Comparison of ENCODE assay signal across 31 cellular contexts in the genomic region with DNA sequence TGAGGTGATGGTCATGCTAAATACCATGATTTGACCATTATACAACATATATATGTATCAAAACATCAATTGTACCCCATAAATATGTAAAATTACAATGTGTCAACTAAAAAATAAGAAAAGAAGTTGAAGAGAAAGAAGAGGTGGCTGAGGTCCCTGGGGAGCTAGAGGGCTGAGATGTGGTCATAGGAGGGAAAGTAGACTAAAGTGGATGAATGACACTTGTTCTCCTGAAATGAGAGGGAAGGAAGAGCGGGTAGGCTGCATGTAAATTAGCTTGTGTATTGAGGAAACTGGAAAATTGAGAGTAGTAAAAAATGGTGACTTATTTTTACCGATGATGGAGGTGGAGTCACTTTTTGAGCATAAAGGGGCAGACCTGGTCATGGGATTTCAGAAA.
"Had no signal": no experiment of that assay in that cellular context is flagged by ENCODE, and none has a peak within 500 bp of the region (broad histone marks: within the 10 kb centered on the region; RNA-seq: fewer than 3 reads in every experiment).

No MANE protein-coding gene starts in this region.

- H3K27me3 Mint-ChIP-seq: activated naive CD4-positive, alpha-beta T cell treated with anti-CD3 and anti-CD28 coated beads, Interleukin-2, amount 10 ng/mL, durations not matched to agents 7 days and 5 days; activated naive CD8-positive, alpha-beta T cell treated with anti-CD3 and anti-CD28 coated beads, Interleukin-2, amount 10 ng/mL, durations not matched to agents 7 days and 5 days; brain; naive thymus-derived CD8-positive, alpha-beta T cell had no signal

- FAIRE-seq: islet of Langerhans, small intestine had no signal

- H2AFZ ChIP-seq: parathyroid adenoma had no signal

- H3K4me1 ChIP-seq: ascending aorta, colonic mucosa, gastrocnemius medialis, left lung, lower lobe of right lung, parathyroid adenoma, psoas muscle, sigmoid colon, suprapubic skin, tibial artery had no signal

- ATAC-seq: gastrocnemius medialis; left lung; lower lobe of right lung; naive thymus-derived CD8-positive, alpha-beta T cell; psoas muscle had no signal

- H3K9ac ChIP-seq: parathyroid adenoma had no signal

- H3K27me3 ChIP-seq: ascending aorta, cardiac muscle cell, colonic mucosa, gastrocnemius medialis, left lung, sigmoid colon, suprapubic skin, tibial artery had no signal

- H3K9me3 ChIP-seq: ascending aorta, colonic mucosa, gastrocnemius medialis, left lung, lower lobe of right lung, psoas muscle, sigmoid colon, suprapubic skin, tibial artery had no signal

- H3K36me3 ChIP-seq: ascending aorta, cardiac muscle cell, colonic mucosa, gastrocnemius medialis, left lung, lower lobe of right lung, sigmoid colon, suprapubic skin, tibial artery had no signal

- H3K4me3 ChIP-seq: ascending aorta, cardiac muscle cell, colonic mucosa, gastrocnemius medialis, left lung, lower lobe of right lung, psoas muscle, sigmoid colon, suprapubic skin, tibial artery had no signal

- H3K27ac ChIP-seq: ascending aorta, cardiac muscle cell, colonic mucosa, gastrocnemius medialis, left lung, lower lobe of right lung, parathyroid adenoma, psoas muscle, sigmoid colon, suprapubic skin, tibial artery had no signal

- DNase-seq: activated CD4-positive, alpha-beta T cell treated with anti-CD3 and anti-CD28 coated beads for 4 hours; activated CD4-positive, alpha-beta T cell treated with anti-CD3 and anti-CD28 coated beads, Interleukin-2, amount 50 U/mL, for 48 hours; activated CD8-positive, alpha-beta memory T cell treated with anti-CD3 and anti-CD28 coated beads for 24 hours; activated effector memory CD4-positive, alpha-beta T cell treated with anti-CD3 and anti-CD28 coated beads, Interleukin-2, amount 50 U/mL, for 16 hours; activated naive CD4-positive, alpha-beta T cell treated with anti-CD3 and anti-CD28 coated beads, Interleukin-2, amount 10 ng/mL, durations not matched to agents 7 days and 5 days; activated naive CD8-positive, alpha-beta T cell treated with anti-CD3 and anti-CD28 coated beads, Interleukin-2, amount 10 ng/mL, durations not matched to agents 7 days and 5 days; cerebellar nuclear complex; colonic mucosa; effector memory CD4-positive, alpha-beta T cell; gastrocnemius medialis; glutamatergic neuron; left lung; lower lobe of right lung; mesenchymal stem cell; naive thymus-derived CD8-positive, alpha-beta T cell; nucleus accumbens; psoas muscle; sigmoid colon; small intestine; stimulated activated CD4-positive, alpha-beta T cell treated with anti-CD3 and anti-CD28 coated beads, Interleukin-4, amount 100 ng/mL, for 4 hours; stimulated activated CD8-positive, alpha-beta memory T cell treated with anti-CD3 and anti-CD28 coated beads, Interleukin-4, amount 100 ng/mL, for 48 hours; stimulated activated naive CD4-positive, alpha-beta T cell; tibial artery had no signal

- H3K4me1 Mint-ChIP-seq: activated naive CD4-positive, alpha-beta T cell treated with anti-CD3 and anti-CD28 coated beads, Interleukin-2, amount 10 ng/mL, durations not matched to agents 7 days and 5 days; naive thymus-derived CD8-positive, alpha-beta T cell had no signal

- H3K4me3 Mint-ChIP-seq: activated naive CD4-positive, alpha-beta T cell treated with anti-CD3 and anti-CD28 coated beads, Interleukin-2, amount 10 ng/mL, durations not matched to agents 7 days and 5 days; activated naive CD8-positive, alpha-beta T cell treated with anti-CD3 and anti-CD28 coated beads, Interleukin-2, amount 10 ng/mL, durations not matched to agents 7 days and 5 days; brain; naive thymus-derived CD8-positive, alpha-beta T cell; neural crest cell; T-helper 2 cell treated with Interferon-gamma antibody and Interleukin-4, amounts not matched to agents 5 μg/mL and 100 μg/mL, for 36 hours had no signal

- H3K27ac Mint-ChIP-seq: activated naive CD4-positive, alpha-beta T cell treated with anti-CD3 and anti-CD28 coated beads, Interleukin-2, amount 10 ng/mL, durations not matched to agents 7 days and 5 days; activated naive CD8-positive, alpha-beta T cell treated with anti-CD3 and anti-CD28 coated beads, Interleukin-2, amount 10 ng/mL, durations not matched to agents 7 days and 5 days; brain; naive thymus-derived CD8-positive, alpha-beta T cell; T-helper 2 cell treated with Interferon-gamma antibody and Interleukin-4, amounts not matched to agents 5 μg/mL and 100 μg/mL, for 36 hours had no signal

- H3K9me3 Mint-ChIP-seq: activated naive CD4-positive, alpha-beta T cell treated with anti-CD3 and anti-CD28 coated beads, Interleukin-2, amount 10 ng/mL, durations not matched to agents 7 days and 5 days; activated naive CD8-positive, alpha-beta T cell treated with anti-CD3 and anti-CD28 coated beads, Interleukin-2, amount 10 ng/mL, durations not matched to agents 7 days and 5 days; brain; naive thymus-derived CD8-positive, alpha-beta T cell; neural crest cell; T-helper 2 cell treated with Interferon-gamma antibody and Interleukin-4, amounts not matched to agents 5 μg/mL and 100 μg/mL, for 36 hours had no signal

- H3K79me2 ChIP-seq: parathyroid adenoma had no signal

- H3K36me3 Mint-ChIP-seq: activated naive CD4-positive, alpha-beta T cell treated with anti-CD3 and anti-CD28 coated beads, Interleukin-2, amount 10 ng/mL, durations not matched to agents 7 days and 5 days; activated naive CD8-positive, alpha-beta T cell treated with anti-CD3 and anti-CD28 coated beads, Interleukin-2, amount 10 ng/mL, durations not matched to agents 7 days and 5 days; brain; naive thymus-derived CD8-positive, alpha-beta T cell had no signal
